1 cellular context compared by ENCODE assay signal in the genomic region with DNA sequence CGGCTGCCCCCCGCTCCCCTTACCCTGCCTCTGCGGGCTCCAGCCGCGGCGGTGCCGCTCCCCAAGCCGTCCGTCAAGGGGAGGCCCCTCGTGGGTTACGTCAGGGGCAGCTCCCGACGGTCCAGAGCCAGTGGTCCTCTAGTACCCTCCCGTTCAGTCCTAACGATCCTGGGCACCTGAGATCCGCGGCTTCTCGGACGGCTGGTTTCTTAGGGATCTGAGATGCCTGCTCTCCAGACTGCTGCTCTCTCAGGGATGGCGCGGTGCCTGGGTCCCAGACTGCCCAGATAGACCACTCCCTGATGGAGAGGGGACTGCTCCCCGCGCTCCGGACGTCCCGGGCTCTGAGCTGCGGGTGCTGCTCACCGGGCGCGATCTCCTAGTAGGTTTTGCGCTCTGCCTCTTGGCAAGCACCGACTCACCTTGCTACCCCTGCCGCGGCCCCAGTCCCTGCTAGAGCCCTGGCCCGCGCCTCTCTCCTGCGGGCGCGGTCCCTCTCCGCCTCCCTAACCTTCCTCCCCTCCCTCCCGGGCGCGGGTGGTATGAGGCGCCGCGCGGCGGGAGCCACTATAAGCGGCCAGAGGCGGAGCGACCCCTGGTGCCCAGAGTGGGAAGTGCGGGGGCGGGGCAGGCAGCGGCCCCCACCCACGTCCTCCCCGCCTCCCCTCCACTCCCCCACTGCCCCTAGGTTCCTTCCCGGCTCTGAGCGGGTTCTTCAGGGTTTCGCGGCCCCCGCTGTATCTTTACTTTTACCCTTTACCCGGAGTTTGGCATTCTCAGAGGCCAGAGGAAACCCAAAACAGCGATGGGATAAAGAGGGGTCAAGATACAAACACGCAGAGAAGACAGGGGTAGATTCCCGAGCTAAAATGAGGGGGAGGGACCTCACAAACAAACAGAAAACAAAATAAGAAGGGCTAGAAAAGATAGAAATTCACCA.
TF ChIP-seq lines count a peak whose summit lies in the region.

A gene (minus strand): TSS at position 544 of the 940 bp plus-strand sequence. CDS start 711 bp downstream, outside the sequence.

TF ChIP-seq in K562, 482 proteins besides CTCF, POLR2A, EP300 and RAD21 (continued from another document and continues in another):
- TF ChIP-seq, protein P1, sequence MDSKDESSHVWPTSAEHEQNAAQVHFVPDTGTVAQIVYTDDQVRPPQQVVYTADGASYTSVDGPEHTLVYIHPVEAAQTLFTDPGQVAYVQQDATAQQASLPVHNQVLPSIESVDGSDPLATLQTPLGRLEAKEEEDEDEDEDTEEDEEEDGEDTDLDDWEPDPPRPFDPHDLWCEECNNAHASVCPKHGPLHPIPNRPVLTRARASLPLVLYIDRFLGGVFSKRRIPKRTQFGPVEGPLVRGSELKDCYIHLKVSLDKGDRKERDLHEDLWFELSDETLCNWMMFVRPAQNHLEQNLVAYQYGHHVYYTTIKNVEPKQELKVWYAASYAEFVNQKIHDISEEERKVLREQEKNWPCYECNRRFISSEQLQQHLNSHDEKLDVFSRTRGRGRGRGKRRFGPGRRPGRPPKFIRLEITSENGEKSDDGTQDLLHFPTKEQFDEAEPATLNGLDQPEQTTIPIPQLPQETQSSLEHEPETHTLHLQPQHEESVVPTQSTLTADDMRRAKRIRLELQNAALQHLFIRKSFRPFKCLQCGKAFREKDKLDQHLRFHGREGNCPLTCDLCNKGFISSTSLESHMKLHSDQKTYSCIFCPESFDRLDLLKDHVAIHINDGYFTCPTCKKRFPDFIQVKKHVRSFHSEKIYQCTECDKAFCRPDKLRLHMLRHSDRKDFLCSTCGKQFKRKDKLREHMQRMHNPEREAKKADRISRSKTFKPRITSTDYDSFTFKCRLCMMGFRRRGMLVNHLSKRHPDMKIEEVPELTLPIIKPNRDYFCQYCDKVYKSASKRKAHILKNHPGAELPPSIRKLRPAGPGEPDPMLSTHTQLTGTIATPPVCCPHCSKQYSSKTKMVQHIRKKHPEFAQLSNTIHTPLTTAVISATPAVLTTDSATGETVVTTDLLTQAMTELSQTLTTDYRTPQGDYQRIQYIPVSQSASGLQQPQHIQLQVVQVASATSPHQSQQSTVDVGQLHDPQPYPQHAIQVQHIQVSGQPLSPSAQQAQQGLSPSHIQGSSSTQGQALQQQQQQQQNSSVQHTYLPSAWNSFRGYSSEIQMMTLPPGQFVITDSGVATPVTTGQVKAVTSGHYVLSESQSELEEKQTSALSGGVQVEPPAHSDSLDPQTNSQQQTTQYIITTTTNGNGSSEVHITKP (IDR thresholded peaks at IDR 0.05; ENCODE audit: partially characterized antibody), result peak; percentile 89
- TF ChIP-seq, protein P2, sequence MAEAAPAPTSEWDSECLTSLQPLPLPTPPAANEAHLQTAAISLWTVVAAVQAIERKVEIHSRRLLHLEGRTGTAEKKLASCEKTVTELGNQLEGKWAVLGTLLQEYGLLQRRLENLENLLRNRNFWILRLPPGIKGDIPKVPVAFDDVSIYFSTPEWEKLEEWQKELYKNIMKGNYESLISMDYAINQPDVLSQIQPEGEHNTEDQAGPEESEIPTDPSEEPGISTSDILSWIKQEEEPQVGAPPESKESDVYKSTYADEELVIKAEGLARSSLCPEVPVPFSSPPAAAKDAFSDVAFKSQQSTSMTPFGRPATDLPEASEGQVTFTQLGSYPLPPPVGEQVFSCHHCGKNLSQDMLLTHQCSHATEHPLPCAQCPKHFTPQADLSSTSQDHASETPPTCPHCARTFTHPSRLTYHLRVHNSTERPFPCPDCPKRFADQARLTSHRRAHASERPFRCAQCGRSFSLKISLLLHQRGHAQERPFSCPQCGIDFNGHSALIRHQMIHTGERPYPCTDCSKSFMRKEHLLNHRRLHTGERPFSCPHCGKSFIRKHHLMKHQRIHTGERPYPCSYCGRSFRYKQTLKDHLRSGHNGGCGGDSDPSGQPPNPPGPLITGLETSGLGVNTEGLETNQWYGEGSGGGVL (CRISPR knock-in tag; IDR thresholded peaks at IDR 0.05), result no peak
- TF ChIP-seq, protein P3, sequence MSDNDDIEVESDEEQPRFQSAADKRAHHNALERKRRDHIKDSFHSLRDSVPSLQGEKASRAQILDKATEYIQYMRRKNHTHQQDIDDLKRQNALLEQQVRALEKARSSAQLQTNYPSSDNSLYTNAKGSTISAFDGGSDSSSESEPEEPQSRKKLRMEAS (CRISPR knock-in tag; IDR thresholded peaks at IDR 0.05), result peak; percentile 40
- no peak for TF ChIP-seq E2F3 (CRISPR knock-in tag; IDR thresholded peaks at IDR 0.05)
- no peak for TF ChIP-seq ZNF79 (CRISPR knock-in tag; IDR thresholded peaks at IDR 0.05; ENCODE audit: low read depth)
- peak; percentile 67 for TF ChIP-seq PCBP1 (IDR thresholded peaks at IDR 0.05; ENCODE audit: low read depth, low read length, poor library complexity, severe bottlenecking)
- TF ChIP-seq, protein P4, sequence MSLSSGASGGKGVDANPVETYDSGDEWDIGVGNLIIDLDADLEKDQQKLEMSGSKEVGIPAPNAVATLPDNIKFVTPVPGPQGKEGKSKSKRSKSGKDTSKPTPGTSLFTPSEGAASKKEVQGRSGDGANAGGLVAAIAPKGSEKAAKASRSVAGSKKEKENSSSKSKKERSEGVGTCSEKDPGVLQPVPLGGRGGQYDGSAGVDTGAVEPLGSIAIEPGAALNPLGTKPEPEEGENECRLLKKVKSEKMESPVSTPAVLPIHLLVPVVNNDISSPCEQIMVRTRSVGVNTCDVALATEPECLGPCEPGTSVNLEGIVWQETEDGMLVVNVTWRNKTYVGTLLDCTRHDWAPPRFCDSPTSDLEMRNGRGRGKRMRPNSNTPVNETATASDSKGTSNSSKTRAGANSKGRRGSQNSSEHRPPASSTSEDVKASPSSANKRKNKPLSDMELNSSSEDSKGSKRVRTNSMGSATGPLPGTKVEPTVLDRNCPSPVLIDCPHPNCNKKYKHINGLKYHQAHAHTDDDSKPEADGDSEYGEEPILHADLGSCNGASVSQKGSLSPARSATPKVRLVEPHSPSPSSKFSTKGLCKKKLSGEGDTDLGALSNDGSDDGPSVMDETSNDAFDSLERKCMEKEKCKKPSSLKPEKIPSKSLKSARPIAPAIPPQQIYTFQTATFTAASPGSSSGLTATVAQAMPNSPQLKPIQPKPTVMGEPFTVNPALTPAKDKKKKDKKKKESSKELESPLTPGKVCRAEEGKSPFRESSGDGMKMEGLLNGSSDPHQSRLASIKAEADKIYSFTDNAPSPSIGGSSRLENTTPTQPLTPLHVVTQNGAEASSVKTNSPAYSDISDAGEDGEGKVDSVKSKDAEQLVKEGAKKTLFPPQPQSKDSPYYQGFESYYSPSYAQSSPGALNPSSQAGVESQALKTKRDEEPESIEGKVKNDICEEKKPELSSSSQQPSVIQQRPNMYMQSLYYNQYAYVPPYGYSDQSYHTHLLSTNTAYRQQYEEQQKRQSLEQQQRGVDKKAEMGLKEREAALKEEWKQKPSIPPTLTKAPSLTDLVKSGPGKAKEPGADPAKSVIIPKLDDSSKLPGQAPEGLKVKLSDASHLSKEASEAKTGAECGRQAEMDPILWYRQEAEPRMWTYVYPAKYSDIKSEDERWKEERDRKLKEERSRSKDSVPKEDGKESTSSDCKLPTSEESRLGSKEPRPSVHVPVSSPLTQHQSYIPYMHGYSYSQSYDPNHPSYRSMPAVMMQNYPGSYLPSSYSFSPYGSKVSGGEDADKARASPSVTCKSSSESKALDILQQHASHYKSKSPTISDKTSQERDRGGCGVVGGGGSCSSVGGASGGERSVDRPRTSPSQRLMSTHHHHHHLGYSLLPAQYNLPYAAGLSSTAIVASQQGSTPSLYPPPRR (CRISPR knock-in tag; IDR thresholded peaks at IDR 0.05; ENCODE audit: borderline replicate concordance), result peak; percentile 20; the same call in 1 of the 2 replicates
- 0 out of 2 replicates have a peak, but pooled peaks have one; percentile 28 for TF ChIP-seq KLF13 (tag; IDR thresholded peaks at IDR 0.05; ENCODE audit: borderline replicate concordance, low read depth)
- TF ChIP-seq MAFF (IDR thresholded peaks at IDR 0.05; ENCODE audit: low read length), result no peak
- TF ChIP-seq, protein P5, sequence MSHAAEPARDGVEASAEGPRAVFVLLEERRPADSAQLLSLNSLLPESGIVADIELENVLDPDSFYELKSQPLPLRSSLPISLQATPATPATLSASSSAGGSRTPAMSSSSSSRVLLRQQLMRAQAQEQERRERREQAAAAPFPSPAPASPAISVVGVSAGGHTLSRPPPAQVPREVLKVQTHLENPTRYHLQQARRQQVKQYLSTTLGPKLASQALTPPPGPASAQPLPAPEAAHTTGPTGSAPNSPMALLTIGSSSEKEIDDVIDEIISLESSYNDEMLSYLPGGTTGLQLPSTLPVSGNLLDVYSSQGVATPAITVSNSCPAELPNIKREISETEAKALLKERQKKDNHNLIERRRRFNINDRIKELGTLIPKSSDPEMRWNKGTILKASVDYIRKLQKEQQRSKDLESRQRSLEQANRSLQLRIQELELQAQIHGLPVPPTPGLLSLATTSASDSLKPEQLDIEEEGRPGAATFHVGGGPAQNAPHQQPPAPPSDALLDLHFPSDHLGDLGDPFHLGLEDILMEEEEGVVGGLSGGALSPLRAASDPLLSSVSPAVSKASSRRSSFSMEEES (CRISPR knock-in tag; IDR thresholded peaks at IDR 0.05), result no peak
- no peak for TF ChIP-seq NRF1 (conservative IDR thresholded peaks at IDR 0.05 in 1 of 2, IDR thresholded peaks at IDR 0.05 in 1 of 2)
- no peak for TF ChIP-seq ZNF143 (CRISPR knock-in tag; IDR thresholded peaks at IDR 0.05)
- TF ChIP-seq TEAD1 (CRISPR knock-in tag; IDR thresholded peaks at IDR 0.05), result peak in 1 of 2 experiments; percentile 41; a peak in 1 of 4 replicates
- TF ChIP-seq ATF1 (CRISPR knock-in tag; IDR thresholded peaks at IDR 0.05), result no peak
- no peak for TF ChIP-seq ATF1 (tag; IDR thresholded peaks at IDR 0.05)
- peak; percentile 70; the same call in 1 of the 2 replicates for TF ChIP-seq HNRNPL (IDR thresholded peaks at IDR 0.05; ENCODE audit: low read depth, low read length)
- peak; percentile 12; the same call in 1 of the 2 replicates for TF ChIP-seq TEAD4 (IDR thresholded peaks at IDR 0.05; ENCODE audit: low read length)
- no peak for TF ChIP-seq TEAD4 (CRISPR knock-in tag; IDR thresholded peaks at IDR 0.05; ENCODE audit: borderline replicate concordance)
- TF ChIP-seq ZNF224 (CRISPR knock-in tag; IDR thresholded peaks at IDR 0.05), result no peak
- TF ChIP-seq FIP1L1 (IDR thresholded peaks at IDR 0.05; ENCODE audit: low read depth, low read length, poor library complexity, severe bottlenecking), result no peak
- no peak for TF ChIP-seq NCOR1 (IDR thresholded peaks at IDR 0.05)
- TF ChIP-seq, protein P6, sequence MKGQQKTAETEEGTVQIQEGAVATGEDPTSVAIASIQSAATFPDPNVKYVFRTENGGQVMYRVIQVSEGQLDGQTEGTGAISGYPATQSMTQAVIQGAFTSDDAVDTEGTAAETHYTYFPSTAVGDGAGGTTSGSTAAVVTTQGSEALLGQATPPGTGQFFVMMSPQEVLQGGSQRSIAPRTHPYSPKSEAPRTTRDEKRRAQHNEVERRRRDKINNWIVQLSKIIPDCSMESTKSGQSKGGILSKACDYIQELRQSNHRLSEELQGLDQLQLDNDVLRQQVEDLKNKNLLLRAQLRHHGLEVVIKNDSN (CRISPR knock-in tag; IDR thresholded peaks at IDR 0.05), result peak; percentile 30; the same call in 1 of the 2 replicates
- no peak for TF ChIP-seq ZSCAN32 (CRISPR knock-in tag; IDR thresholded peaks at IDR 0.05)
- TF ChIP-seq, protein P7, sequence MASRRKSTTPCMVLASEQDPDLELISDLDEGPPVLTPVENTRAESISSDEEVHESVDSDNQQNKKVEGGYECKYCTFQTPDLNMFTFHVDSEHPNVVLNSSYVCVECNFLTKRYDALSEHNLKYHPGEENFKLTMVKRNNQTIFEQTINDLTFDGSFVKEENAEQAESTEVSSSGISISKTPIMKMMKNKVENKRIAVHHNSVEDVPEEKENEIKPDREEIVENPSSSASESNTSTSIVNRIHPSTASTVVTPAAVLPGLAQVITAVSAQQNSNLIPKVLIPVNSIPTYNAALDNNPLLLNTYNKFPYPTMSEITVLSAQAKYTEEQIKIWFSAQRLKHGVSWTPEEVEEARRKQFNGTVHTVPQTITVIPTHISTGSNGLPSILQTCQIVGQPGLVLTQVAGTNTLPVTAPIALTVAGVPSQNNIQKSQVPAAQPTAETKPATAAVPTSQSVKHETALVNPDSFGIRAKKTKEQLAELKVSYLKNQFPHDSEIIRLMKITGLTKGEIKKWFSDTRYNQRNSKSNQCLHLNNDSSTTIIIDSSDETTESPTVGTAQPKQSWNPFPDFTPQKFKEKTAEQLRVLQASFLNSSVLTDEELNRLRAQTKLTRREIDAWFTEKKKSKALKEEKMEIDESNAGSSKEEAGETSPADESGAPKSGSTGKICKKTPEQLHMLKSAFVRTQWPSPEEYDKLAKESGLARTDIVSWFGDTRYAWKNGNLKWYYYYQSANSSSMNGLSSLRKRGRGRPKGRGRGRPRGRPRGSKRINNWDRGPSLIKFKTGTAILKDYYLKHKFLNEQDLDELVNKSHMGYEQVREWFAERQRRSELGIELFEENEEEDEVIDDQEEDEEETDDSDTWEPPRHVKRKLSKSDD (conservative IDR thresholded peaks at IDR 0.05; ENCODE audit: low read length), result no peak
- TF ChIP-seq CBFA2T2 (conservative IDR thresholded peaks at IDR 0.05), result no peak
- TF ChIP-seq, protein P8, sequence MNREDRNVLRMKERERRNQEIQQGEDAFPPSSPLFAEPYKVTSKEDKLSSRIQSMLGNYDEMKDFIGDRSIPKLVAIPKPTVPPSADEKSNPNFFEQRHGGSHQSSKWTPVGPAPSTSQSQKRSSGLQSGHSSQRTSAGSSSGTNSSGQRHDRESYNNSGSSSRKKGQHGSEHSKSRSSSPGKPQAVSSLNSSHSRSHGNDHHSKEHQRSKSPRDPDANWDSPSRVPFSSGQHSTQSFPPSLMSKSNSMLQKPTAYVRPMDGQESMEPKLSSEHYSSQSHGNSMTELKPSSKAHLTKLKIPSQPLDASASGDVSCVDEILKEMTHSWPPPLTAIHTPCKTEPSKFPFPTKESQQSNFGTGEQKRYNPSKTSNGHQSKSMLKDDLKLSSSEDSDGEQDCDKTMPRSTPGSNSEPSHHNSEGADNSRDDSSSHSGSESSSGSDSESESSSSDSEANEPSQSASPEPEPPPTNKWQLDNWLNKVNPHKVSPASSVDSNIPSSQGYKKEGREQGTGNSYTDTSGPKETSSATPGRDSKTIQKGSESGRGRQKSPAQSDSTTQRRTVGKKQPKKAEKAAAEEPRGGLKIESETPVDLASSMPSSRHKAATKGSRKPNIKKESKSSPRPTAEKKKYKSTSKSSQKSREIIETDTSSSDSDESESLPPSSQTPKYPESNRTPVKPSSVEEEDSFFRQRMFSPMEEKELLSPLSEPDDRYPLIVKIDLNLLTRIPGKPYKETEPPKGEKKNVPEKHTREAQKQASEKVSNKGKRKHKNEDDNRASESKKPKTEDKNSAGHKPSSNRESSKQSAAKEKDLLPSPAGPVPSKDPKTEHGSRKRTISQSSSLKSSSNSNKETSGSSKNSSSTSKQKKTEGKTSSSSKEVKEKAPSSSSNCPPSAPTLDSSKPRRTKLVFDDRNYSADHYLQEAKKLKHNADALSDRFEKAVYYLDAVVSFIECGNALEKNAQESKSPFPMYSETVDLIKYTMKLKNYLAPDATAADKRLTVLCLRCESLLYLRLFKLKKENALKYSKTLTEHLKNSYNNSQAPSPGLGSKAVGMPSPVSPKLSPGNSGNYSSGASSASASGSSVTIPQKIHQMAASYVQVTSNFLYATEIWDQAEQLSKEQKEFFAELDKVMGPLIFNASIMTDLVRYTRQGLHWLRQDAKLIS (CRISPR knock-in tag; IDR thresholded peaks at IDR 0.05), result 0 out of 2 replicates have a peak, but pooled peaks have one; percentile 26
- TF ChIP-seq NCOA4 (IDR thresholded peaks at IDR 0.05; ENCODE audit: partially characterized antibody), result no peak
- TF ChIP-seq MCM5 (IDR thresholded peaks at IDR 0.05; ENCODE audit: low read depth), result no peak
